In the genomic region with DNA sequence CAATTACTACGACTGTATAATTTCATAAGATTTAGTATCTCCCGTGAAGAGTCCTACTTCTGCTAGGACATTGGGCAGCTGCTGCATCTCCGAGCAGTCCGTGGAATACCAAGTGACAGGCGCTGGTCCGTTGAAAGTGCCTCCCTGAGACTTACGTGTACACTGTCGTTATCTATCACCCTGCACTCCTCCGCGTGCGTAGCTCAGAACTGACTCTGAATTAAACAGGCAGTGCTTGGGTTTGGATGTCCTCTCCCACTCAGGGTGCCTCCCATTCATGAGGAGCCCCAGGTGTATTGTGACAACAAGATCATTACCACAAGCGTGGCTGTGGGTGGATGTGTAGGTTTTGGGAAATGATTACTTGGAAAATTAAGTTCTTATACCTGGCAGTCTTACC, we compare ENCODE assay signal across 14 cellular contexts.
DNase-seq lines count a peak whose midpoint lies in the region; ATAC-seq and TF ChIP-seq lines count a peak whose summit lies in the region.
"Had no signal": no experiment of that assay in that cellular context is flagged by ENCODE, and none has a peak within 500 bp of the region (broad histone marks: within the 10 kb centered on the region; RNA-seq: fewer than 3 reads in every experiment).

No MANE protein-coding gene starts in this region.

- no peaks in the 10 kb centered on the region for H3K27me3 ChIP-seq in IMR-90 (ENCODE audit: control insufficient read depth, insufficient read depth, low read length)
- no peaks in the 10 kb centered on the region for H3K27me3 ChIP-seq in testis
- H3K27me3 ChIP-seq: BE2C had no signal

- peaks cover 32% of the 10 kb centered on the region for H3K9me1 ChIP-seq in IMR-90 (ENCODE audit: insufficient read depth, low read length)

- no peak overlapping the region for H3K23ac ChIP-seq in IMR-90 (ENCODE audit: low read depth, low read length)

- H3K4me3 ChIP-seq in HEK293 (ENCODE audit: low read depth, low read length) (no peak overlapping the region), IMR-90 (ENCODE audit: insufficient read depth, low read depth, low read length) (no peak overlapping the region), fibroblast of pulmonary artery (replicated peaks; ENCODE audit: low read depth, low read length) (no peak overlapping the region), testis (no peak overlapping the region)
- H3K4me3 ChIP-seq: A549, HAP-1 had no signal

- no peak for TF ChIP-seq POLR2A in IMR-90 (IDR thresholded peaks at IDR 0.05; ENCODE audit: low read depth, low read length)
- no peak for TF ChIP-seq POLR2A in testis (IDR thresholded peaks at IDR 0.05)

- in situ Hi-C loops in IMR-90 (cut with MboI; ENCODE audit: low sequenced_read_pairs), result no loop called here

- no TSS peak for BruUV-seq in IMR-90 (replicated peaks; lab: Mats Ljungman, UMichigan)

- H3K9me3 ChIP-seq in HEK293 (ENCODE audit: control insufficient read depth, insufficient read depth, low read depth, low read length) (no peaks in the 10 kb centered on the region), IMR-90 (ENCODE audit: control insufficient read depth, insufficient read depth, low read length) (no peaks in the 10 kb centered on the region), testis (no peaks in the 10 kb centered on the region)
- H3K9me3 ChIP-seq: A549, BE2C, HAP-1 had no signal

- TF ChIP-seq CTCF in HEK293 (tag by site-specific recombination; IDR thresholded peaks at IDR 0.05) (no peak), IMR-90 (conservative IDR thresholded peaks at IDR 0.05; ENCODE audit: low read depth, low read length) (no peak), fibroblast of pulmonary artery (IDR thresholded peaks at IDR 0.05; ENCODE audit: low read length, missing control alignments) (no peak), testis (IDR thresholded peaks at IDR 0.05) (no peak)

- no peak overlapping the region for H2BK5ac ChIP-seq in IMR-90 (ENCODE audit: low read depth, low read length, poor library complexity, severe bottlenecking)

- H2BK15ac ChIP-seq in IMR-90 (ENCODE audit: low read depth, low read length), result no peak overlapping the region

- H4K5ac ChIP-seq in IMR-90 (ENCODE audit: low read depth, low read length), result no peak overlapping the region

- H3K79me1 ChIP-seq in IMR-90 (ENCODE audit: low read depth in 1 of 2, low read length in 2 of 2), result peaks cover 39 to 94% of the 10 kb centered on the region in 2 experiments

- no peak overlapping the region for H2AFZ ChIP-seq in IMR-90 (replicated peaks; ENCODE audit: low read length, poor library complexity)

- H3K14ac ChIP-seq in IMR-90 (replicated peaks; ENCODE audit: low read depth, low read length), result no peak overlapping the region

- H3K56ac ChIP-seq in IMR-90 (ENCODE audit: extremely low read depth, insufficient read depth, low read length), result no peak overlapping the region

- H3K4ac ChIP-seq in IMR-90 (ENCODE audit: low read depth, low read length), result no peak overlapping the region

- no peak overlapping the region for H2BK20ac ChIP-seq in IMR-90 (ENCODE audit: low read depth, low read length)

- POLR2A ChIA-PET in HEK293 (lab: Yijun Ruan, JAX) (no interaction called here), IMR-90 (lab: Charles Lee; ENCODE audit: unreplicated experiment) (no interaction called here)

- H4K8ac ChIP-seq in IMR-90 (ENCODE audit: low read depth in 2 of 2, low read length in 2 of 2), result no peak overlapping the region

- dilution Hi-C loops in IMR-90 (cut with HindIII; ENCODE audit: low sequenced_read_pairs, unreplicated experiment), result no loop called here

- no peak overlapping the region for H3K4me2 ChIP-seq in IMR-90 (ENCODE audit: low read depth, low read length)
- H3K4me2 ChIP-seq: A549 had no signal

- 91% methylated on average over 8 of the region's 12 CpGs; no CpG with 5 or more reads in 1 of the 2 experiments for WGBS in IMR-90 (ENCODE audit: extremely low coverage in 2 of 2, insufficient read length in 1 of 2), 2 experiments
- 59 to 61% methylated on average over 10 to 12 of the region's 12 CpGs for WGBS in testis, 2 donors

- H2AK9ac ChIP-seq in IMR-90 (replicated peaks; ENCODE audit: low read depth, low read length, poor library complexity), result no peak overlapping the region

- intact Hi-C loops in IMR-90 (cut with micrococcal nuclease) (no loop called here), testis (cut with DNase I; ENCODE audit: low total_unique reads) (no loop called here)

- H3K4me1 ChIP-seq in HEK293 (ENCODE audit: control insufficient read depth, insufficient read depth, low read length) (no peaks in the 10 kb centered on the region; the same call in 1 of the 2 replicates), IMR-90 (ENCODE audit: control insufficient read depth, insufficient read depth, low read length) (peaks cover 16% of the 10 kb centered on the region), testis (no peaks in the 10 kb centered on the region)
- H3K4me1 ChIP-seq: A549, BE2C, HAP-1 had no signal

- peaks cover 86% of the 10 kb centered on the region for H4K20me1 ChIP-seq in IMR-90 (ENCODE audit: insufficient read depth, low read length)

- no peak overlapping the region for H4K91ac ChIP-seq in IMR-90 (ENCODE audit: insufficient read depth, low read depth, low read length)

- CTCF ChIA-PET in HEK293 (lab: Yijun Ruan, JAX) (interaction anchor here (0.7 to 1.0 kb wide), 2 partner anchors 11 to 238 kb away, joined by 3 read pairs; no protein-coding TSS in a partner anchor), IMR-90 (lab: Yijun Ruan, JAX) (no interaction called here)

- ATAC-seq in IMR-90 (ENCODE audit: low read depth) (no peak), GM18517 (IDR thresholded peaks at IDR 0.05; ENCODE audit: unreplicated experiment) (no peak)
- ATAC-seq: A549 had no signal

- H2AK5ac ChIP-seq in IMR-90 (ENCODE audit: low read depth, low read length), result peak overlapping the region; percentile 40; the same call in 1 of the 2 replicates

- no peak overlapping the region for H3K9ac ChIP-seq in IMR-90 (ENCODE audit: low read depth, low read length)

- H3K27ac ChIP-seq in HEK293 (ENCODE audit: extremely low read depth, low read depth, low read length), result no peak overlapping the region
- H3K27ac ChIP-seq in IMR-90 (ENCODE audit: insufficient read depth, low read length), result no peak overlapping the region
- no peak overlapping the region for H3K27ac ChIP-seq in testis
- H3K27ac ChIP-seq: A549, C4-2B had no signal

- H3K18ac ChIP-seq in IMR-90 (ENCODE audit: low read depth, low read length), result no peak overlapping the region

- H3K36me3 ChIP-seq in HEK293 (ENCODE audit: control insufficient read depth in 2 of 2, insufficient read depth in 1 of 2, low read length in 2 of 2) (no peaks in the 10 kb centered on the region), IMR-90 (ENCODE audit: control insufficient read depth, insufficient read depth, low read length) (no peaks in the 10 kb centered on the region), testis (ENCODE audit: low read depth, missing control alignments) (no peaks in the 10 kb centered on the region)
- H3K36me3 ChIP-seq: BE2C, HAP-1 had no signal

- no peak for TF ChIP-seq RAD21 in IMR-90 (IDR thresholded peaks at IDR 0.05; ENCODE audit: low read length)

- no peak overlapping the region for H2BK120ac ChIP-seq in IMR-90 (ENCODE audit: low read depth, low read length)

- DNase-seq in IMR-90 (no peak), fibroblast of pulmonary artery (ENCODE audit: low read depth) (peak; percentile 39), testis (peak; percentile 31)
- no peak for DNase-seq in stimulated activated CD4-positive, alpha-beta T cell treated with anti-CD3 and anti-CD28 coated beads, Interleukin-1b, Interleukin-23, amount 100 ng/mL, for 48 hours
- DNase-seq: BE2C; CD4-positive, alpha-beta memory T cell; DND-41; GDM1; HFFc6 had no signal

TF ChIP-seq in HEK293, 187 proteins besides CTCF, POLR2A, EP300 and RAD21:
- peak; percentile 52; the same call in 1 of the 2 replicates for TF ChIP-seq EGR2 (tag by site-specific recombination; IDR thresholded peaks at IDR 0.05; ENCODE audit: low read depth)
- no peak for TF ChIP-seq PRDM1 (tag by site-specific recombination; IDR thresholded peaks at IDR 0.05)
- TF ChIP-seq ZFHX2 (tag by site-specific recombination; conservative IDR thresholded peaks at IDR 0.05), result 0 out of 2 replicates have a peak, but pooled peaks have one; percentile 18
TF ChIP-seq in HEK293: peak in this region for 2.

TF ChIP-seq in IMR-90, 13 proteins besides CTCF, POLR2A, EP300 and RAD21:
- no peak for TF ChIP-seq MXI1 (IDR thresholded peaks at IDR 0.05; ENCODE audit: borderline replicate concordance, low read depth, low read length)
- TF ChIP-seq FOS (IDR thresholded peaks at IDR 0.05; ENCODE audit: low read depth, low read length), result no peak
- TF ChIP-seq CHD1 (IDR thresholded peaks at IDR 0.05; ENCODE audit: low read depth, low read length), result no peak
- TF ChIP-seq MAZ (IDR thresholded peaks at IDR 0.05; ENCODE audit: borderline replicate concordance, low read depth, low read length), result no peak
- no peak for TF ChIP-seq BHLHE40 (IDR thresholded peaks at IDR 0.05; ENCODE audit: low read depth, low read length)
- TF ChIP-seq, protein P1, sequence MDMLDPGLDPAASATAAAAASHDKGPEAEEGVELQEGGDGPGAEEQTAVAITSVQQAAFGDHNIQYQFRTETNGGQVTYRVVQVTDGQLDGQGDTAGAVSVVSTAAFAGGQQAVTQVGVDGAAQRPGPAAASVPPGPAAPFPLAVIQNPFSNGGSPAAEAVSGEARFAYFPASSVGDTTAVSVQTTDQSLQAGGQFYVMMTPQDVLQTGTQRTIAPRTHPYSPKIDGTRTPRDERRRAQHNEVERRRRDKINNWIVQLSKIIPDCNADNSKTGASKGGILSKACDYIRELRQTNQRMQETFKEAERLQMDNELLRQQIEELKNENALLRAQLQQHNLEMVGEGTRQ (IDR thresholded peaks at IDR 0.05; ENCODE audit: low read depth, low read length), result no peak
- no peak for TF ChIP-seq NFE2L2 (IDR thresholded peaks at IDR 0.05; ENCODE audit: low read depth, low read length)
- TF ChIP-seq CEBPB (IDR thresholded peaks at IDR 0.05; ENCODE audit: low read depth, low read length), result no peak
- no peak for TF ChIP-seq RCOR1 (IDR thresholded peaks at IDR 0.05; ENCODE audit: insufficient replicate concordance, low read length)
- no peak for TF ChIP-seq RFX5 (IDR thresholded peaks at IDR 0.05; ENCODE audit: low read depth, low read length)
TF ChIP-seq in IMR-90: peak in this region for 0.

Comparison
In these comparisons a context has a peak if more than half of its experiments do, and no peak if none do; other contexts are left out.
1. DNase-seq: peak in fibroblast of pulmonary artery (single experiment) and testis (single experiment); none in IMR-90 (single experiment) and stimulated activated CD4-positive, alpha-beta T cell treated with anti-CD3 and anti-CD28 coated beads, Interleukin-1b, Interleukin-23, amount 100 ng/mL, for 48 hours (single experiment).